In genomic region chr14:74949211-74949610, GRCh38 we compare ENCODE assay signal across 20 cellular contexts. TPM values are rescaled to one million over a fixed set of nuclear protein-coding genes. Genes with fewer than 3 reads are reported as not detected.
DNase-seq lines count a peak whose midpoint lies in the region; ATAC-seq, FAIRE-seq and TF ChIP-seq lines count a peak whose summit lies in the region.
"Had no signal": no experiment of that assay in that cellular context is flagged by ENCODE, and none has a peak within 500 bp of the region (broad histone marks: within the 10 kb centered on the region; RNA-seq: fewer than 3 reads in every experiment).

No MANE protein-coding gene starts in this region.

- H3K36me3 ChIP-seq in HepG2 (replicated peaks in 1 of 2; ENCODE audit: control insufficient read depth in 1 of 2, insufficient read depth in 2 of 2, low read length in 2 of 2) = peaks cover 8 to 24% of the 10 kb centered on the region in 2 experiments
- H3K36me3 ChIP-seq in right lobe of liver = no peaks in the 10 kb centered on the region
- no peaks in the 10 kb centered on the region for H3K36me3 ChIP-seq in hepatocyte (replicated peaks; ENCODE audit: insufficient read depth, low read depth)
- H3K36me3 ChIP-seq in neuronal stem cell (replicated peaks in 1 of 2; ENCODE audit: control insufficient read depth in 2 of 2, insufficient read depth in 2 of 2, low read length in 2 of 2) = no peaks in the 10 kb centered on the region
- H3K36me3 ChIP-seq in tibial artery = peaks cover 8 to 35% (median 26%) of the 10 kb centered on the region in 3 donors
- H3K36me3 ChIP-seq in SJCRH30 = peaks cover 96% of the 10 kb centered on the region

- H4K8ac ChIP-seq in neuronal stem cell (ENCODE audit: low read depth, low read length) = no peak overlapping the region

- no peak overlapping the region for H3K14ac ChIP-seq in neuronal stem cell (ENCODE audit: low read length)

- H3K9ac ChIP-seq in HepG2 (ENCODE audit: insufficient read depth, low read depth, low read length) (no peak overlapping the region), neuronal stem cell (ENCODE audit: low read depth, low read length, poor library complexity) (no peak overlapping the region)

- H2AFZ ChIP-seq in HepG2 (ENCODE audit: low read length) (no peak overlapping the region), hepatocyte (no peak overlapping the region), neuronal stem cell (ENCODE audit: low read length) (no peak overlapping the region)

- BruUV-seq in HepG2 (replicated peaks; lab: Mats Ljungman, UMichigan) = no TSS peak

- H3K4me2 ChIP-seq in HepG2 (ENCODE audit: low read depth, low read length) = no peak overlapping the region
- peak overlapping the region; percentile 39 for H3K4me2 ChIP-seq in hepatocyte
- H3K4me2 ChIP-seq in neuronal stem cell (ENCODE audit: insufficient read depth, low read length, poor library complexity, severe bottlenecking) = no peak overlapping the region

- ATAC-seq in HepG2 = no peak
- ATAC-seq in right lobe of liver = no peak
- no peak for ATAC-seq in HG02588 (IDR thresholded peaks at IDR 0.05; ENCODE audit: unreplicated experiment)
- ATAC-seq: CD8-positive, alpha-beta T cell had no signal

- no peak overlapping the region for H2BK5ac ChIP-seq in neuronal stem cell (ENCODE audit: low read length)

- CTCF ChIA-PET in HepG2 (lab: Yijun Ruan, JAX; ENCODE audit: low intra/inter-chr PET ratio, low total read pairs) = no interaction called here

- H3K9me2 ChIP-seq in hepatocyte (replicated peaks; ENCODE audit: insufficient read depth) = no peaks in the 10 kb centered on the region

- H3K4me3 ChIP-seq in HepG2 (replicated peaks in 1 of 3; ENCODE audit: insufficient read depth in 1 of 3, low read depth in 2 of 3, low read length in 3 of 3) (no peak overlapping the region), right lobe of liver (no peak overlapping the region), hepatocyte (no peak overlapping the region), neuronal stem cell (ENCODE audit: low read length in 2 of 2) (no peak overlapping the region), tibial artery (no peak overlapping the region), SJCRH30 (no peak overlapping the region)

- H3K27me3 ChIP-seq in HepG2 (ENCODE audit: control insufficient read depth in 1 of 2, insufficient read depth in 2 of 2, low read length in 2 of 2) (no peaks in the 10 kb centered on the region), right lobe of liver (no peaks in the 10 kb centered on the region), hepatocyte (no peaks in the 10 kb centered on the region), neuronal stem cell (ENCODE audit: control insufficient read depth in 3 of 3, insufficient read depth in 3 of 3, low read depth in 1 of 3, low read length in 3 of 3) (no peaks in the 10 kb centered on the region), tibial artery (no peaks in the 10 kb centered on the region), SJCRH30 (no peaks in the 10 kb centered on the region)

- no peak for TF ChIP-seq RAD21 in HepG2 (CRISPR knock-in tag; IDR thresholded peaks at IDR 0.05)

- DNase-seq in HepG2 (ENCODE audit: low spot score) (no peak), right lobe of liver (no peak), hepatocyte (ENCODE audit: low spot score) (no peak), neuronal stem cell (ENCODE audit: low spot score) (no peak), tibial artery (peak in 1 of 2 donors; percentile 15), SJCRH30 (no peak)
- no peak for DNase-seq in activated CD4-positive, alpha-beta T cell treated with anti-CD3 and anti-CD28 coated beads, Interleukin-2, amount 50 U/mL, for 48 hours
- DNase-seq: CD8-positive, alpha-beta T cell; COR-L47; DMS153; DND-41; GDM1; HCEC 1CT; HFFc6 had no signal

- peak overlapping the region; percentile 38 for H3K23ac ChIP-seq in neuronal stem cell (ENCODE audit: low read depth, low read length, poor library complexity)

- POLR2A ChIA-PET in HepG2 (lab: Yijun Ruan, JAX) = interaction anchor here (0.9 kb wide), 1 partner anchor 99 kb away, joined by 3 read pairs; no protein-coding TSS in a partner anchor

- no peak overlapping the region for H2BK12ac ChIP-seq in neuronal stem cell (ENCODE audit: low read length)

- TF ChIP-seq CTCF in HepG2 (CRISPR knock-in tag; IDR thresholded peaks at IDR 0.05) = no peak
- no peak for TF ChIP-seq CTCF in right lobe of liver (IDR thresholded peaks at IDR 0.05)
- no peak for TF ChIP-seq CTCF in hepatocyte (IDR thresholded peaks at IDR 0.05; ENCODE audit: poor library complexity)
- TF ChIP-seq CTCF in tibial artery (IDR thresholded peaks at IDR 0.05) = no peak

- in situ Hi-C loops in HepG2 (cut with HindIII; ENCODE audit: extremely low pct_ligation_motif_present, low pct_unique_long_range_greater_than_20kb) = no loop called here

- no CpG with 5 or more reads among the region's 15 CpGs for WGBS in HepG2 (ENCODE audit: low lambda C conversion rate)
- 100% methylated on average over 1 of the region's 15 CpGs for WGBS in right lobe of liver (ENCODE audit: insufficient coverage, low coverage, low lambda C conversion rate, missing lambda C conversion rate)
- WGBS in hepatocyte (ENCODE audit: low lambda C conversion rate, missing lambda C conversion rate) = 96% methylated on average over 15 of the region's 15 CpGs
- no CpG with 5 or more reads among the region's 15 CpGs for WGBS in neuronal stem cell (ENCODE audit: extremely low coverage in 2 of 2, insufficient read length in 2 of 2, insufficient replicate concordance in 1 of 2), 2 donors

- no peak overlapping the region for H3K18ac ChIP-seq in neuronal stem cell (ENCODE audit: low read length)

- intact Hi-C loops in HepG2 (cut with micrococcal nuclease; ENCODE audit: unreplicated experiment) = no loop called here
- intact Hi-C loops in right lobe of liver (cut with DNase I) = loop anchor here (5.0 to 10.0 kb wide), 2 partner anchors 136 to 143 kb away; no protein-coding TSS in a partner anchor
- intact Hi-C loops in tibial artery (cut with DNase I; ENCODE audit: low total_unique reads) = loop anchor here (2.0 to 5.0 kb wide), 2 partner anchors 63 to 134 kb away; no protein-coding TSS in a partner anchor

- H3K27ac ChIP-seq in HepG2 (ENCODE audit: extremely low read length, insufficient read depth, low read length) (no peak overlapping the region), right lobe of liver (no peak overlapping the region), hepatocyte (no peak overlapping the region), neuronal stem cell (replicated peaks; ENCODE audit: low read length) (no peak overlapping the region), tibial artery (peak overlapping the region; percentile 76 to 79), SJCRH30 (no peak overlapping the region)
- H3K27ac ChIP-seq: 22Rv1 had no signal

- peaks cover 67% of the 10 kb centered on the region for H3K4me1 ChIP-seq in HepG2 (ENCODE audit: insufficient read depth, low read length)
- peaks cover 0 to 9% (median 4%) of the 10 kb centered on the region in 4 donors for H3K4me1 ChIP-seq in right lobe of liver
- H3K4me1 ChIP-seq in hepatocyte (ENCODE audit: insufficient read depth) = peaks cover 59% of the 10 kb centered on the region
- peaks cover 8 to 28% of the 10 kb centered on the region in 2 donors for H3K4me1 ChIP-seq in neuronal stem cell (ENCODE audit: control insufficient read depth in 2 of 2, insufficient read depth in 1 of 2, low read depth in 1 of 2, low read length in 2 of 2)
- H3K4me1 ChIP-seq in tibial artery = peaks cover 0 to 67% (median 57%) of the 10 kb centered on the region in 4 donors
- H3K4me1 ChIP-seq in SJCRH30 = peaks cover 9% of the 10 kb centered on the region; the same call in 1 of the 2 replicates

- FAIRE-seq in HepG2 (lab: Jason Lieb, UNC) = no peak
- FAIRE-seq: D721Med, GM12892 had no signal

- H2AK5ac ChIP-seq in neuronal stem cell (ENCODE audit: low read depth, low read length) = peak overlapping the region; percentile 31

- no peak overlapping the region for H4K91ac ChIP-seq in neuronal stem cell (ENCODE audit: low read depth, low read length, poor library complexity)

- H3K79me2 ChIP-seq in HepG2 (ENCODE audit: insufficient read depth, low read length) (peaks cover 15% of the 10 kb centered on the region), hepatocyte (peaks cover 22% of the 10 kb centered on the region)

- H4K20me1 ChIP-seq in HepG2 (ENCODE audit: insufficient read depth, low read length) (no peaks in the 10 kb centered on the region; the same call in 1 of the 2 replicates), hepatocyte (ENCODE audit: insufficient read depth, poor library complexity, severe bottlenecking) (no peaks in the 10 kb centered on the region)

- no peaks in the 10 kb centered on the region for H3K79me1 ChIP-seq in neuronal stem cell (ENCODE audit: low read depth, low read length)

- H3K9me3 ChIP-seq in HepG2 (ENCODE audit: low read length) = no peaks in the 10 kb centered on the region
- H3K9me3 ChIP-seq in right lobe of liver = no peaks in the 10 kb centered on the region
- H3K9me3 ChIP-seq in hepatocyte (ENCODE audit: low read depth) = no peaks in the 10 kb centered on the region
- H3K9me3 ChIP-seq in neuronal stem cell (replicated peaks in 1 of 2; ENCODE audit: control insufficient read depth in 2 of 2, insufficient read depth in 1 of 2, low read depth in 1 of 2, low read length in 2 of 2) = no peaks in the 10 kb centered on the region
- no peaks in the 10 kb centered on the region for H3K9me3 ChIP-seq in tibial artery
- H3K9me3 ChIP-seq in SJCRH30 (replicated peaks) = no peaks in the 10 kb centered on the region

- H2BK120ac ChIP-seq in neuronal stem cell (ENCODE audit: low read depth, low read length) = no peak overlapping the region

- TF ChIP-seq POLR2A in HepG2 (IDR thresholded peaks at IDR 0.05; ENCODE audit: insufficient read depth in 1 of 2, low read depth in 2 of 2, low read length in 2 of 2) (no peak), right lobe of liver (IDR thresholded peaks at IDR 0.05) (no peak)

- no peak for TF ChIP-seq EP300 in HepG2 (IDR thresholded peaks at IDR 0.05; ENCODE audit: low read depth in 2 of 2, low read length in 2 of 2)
- TF ChIP-seq EP300 in HepG2 (CRISPR knock-in tag; IDR thresholded peaks at IDR 0.05; ENCODE audit: borderline replicate concordance) = no peak

- H3K4ac ChIP-seq in neuronal stem cell (ENCODE audit: low read length) = no peak overlapping the region

- H2BK15ac ChIP-seq in neuronal stem cell (ENCODE audit: low read length) = no peak overlapping the region

RNA-seq across cellular contexts. Expression of gene PGF, which starts 6.2 kb away (rescaled TPM):
- total RNA-seq in HepG2 (2016; rRNA removed; fragmentation: Illumina TruSeq; extraction: Trizol) (20.3 and 27.5 TPM in 2 replicates), right lobe of liver (1 to 10 TPM in 5 of 6 experiments, under 1 TPM in 1; 0.55 to 4.2 (median 2.1) TPM), hepatocyte (25.0 and 25.2 TPM in 2 replicates)
- total RNA-seq in HepG2 (2016; cell fraction: cytosol; rRNA removed; fragmentation: Illumina TruSeq; extraction: Trizol; ENCODE audit: low read depth) = 13.0 and 16.2 TPM in 2 replicates
- total RNA-seq in HepG2 (2016; cell fraction: insoluble cytoplasmic fraction; rRNA removed; fragmentation: Illumina TruSeq; extraction: Trizol) = 17.4 and 28.0 TPM in 2 replicates
- total RNA-seq in HepG2 (2016; cell fraction: membrane; rRNA removed; fragmentation: Illumina TruSeq; extraction: Trizol) = 29.3 and 35.9 TPM in 2 replicates
- total RNA-seq in HepG2 (2016; cell fraction: nucleus; rRNA removed; fragmentation: Illumina TruSeq; extraction: Trizol) = 17.6 and 20.1 TPM in 2 replicates
- polyA plus RNA-seq in HepG2 (2011; rRNA removed) (10.7 and 15.9 TPM in 2 replicates), hepatocyte (31.0 and 33.0 TPM in 2 replicates)
- polyA plus RNA-seq in HepG2 (2011; cell fraction: cytosol; rRNA removed) = 10.4 and 12.8 TPM in 2 replicates
- polyA plus RNA-seq in HepG2 (2011; cell fraction: nucleus; rRNA removed) = 16.7 and 17.3 TPM in 2 replicates
- 12.1 and 22.6 TPM in 2 replicates for polyA plus RNA-seq in HepG2 (2012)
- 11.5 and 14.9 TPM in 2 replicates for polyA plus RNA-seq in HepG2 (2016; cell fraction: cytosol; fragmentation: Illumina TruSeq; extraction: Trizol; ENCODE audit: low read depth)
- 21.6 and 21.8 TPM in 2 replicates for polyA plus RNA-seq in HepG2 (2016; cell fraction: insoluble cytoplasmic fraction; fragmentation: Illumina TruSeq; extraction: Trizol; ENCODE audit: low read depth)
- 24.0 and 29.9 TPM in 2 replicates for polyA plus RNA-seq in HepG2 (2016; cell fraction: membrane; fragmentation: Illumina TruSeq; extraction: Trizol; ENCODE audit: low read depth)
- 31.6 and 33.1 TPM in 2 replicates for polyA plus RNA-seq in HepG2 (2016; cell fraction: nucleus; fragmentation: Illumina TruSeq; extraction: Trizol; ENCODE audit: insufficient read depth, low read depth)
- 0.12 and 15.6 TPM in 2 replicates for polyA minus RNA-seq in HepG2 (2011; rRNA and poly(A)+ RNA removed; ENCODE audit: low replicate concordance)
- 9.2 and 10.9 TPM in 2 replicates for polyA minus RNA-seq in HepG2 (2011; cell fraction: cytosol; rRNA and poly(A)+ RNA removed)
- 12.9 and 21.1 TPM in 2 replicates for polyA minus RNA-seq in HepG2 (2011; cell fraction: nucleus; rRNA and poly(A)+ RNA removed)
- 0.53 TPM for polyA plus RNA-seq in neuronal stem cell (2013, experiment 1 of 2)
- polyA plus RNA-seq in neuronal stem cell (2013, experiment 2 of 2) = 0.69 TPM
- 115 and 120 TPM in 2 replicates for total RNA-seq in SJCRH30 (2014; rRNA removed; shearing (Covaris generic))
- polyA plus RNA-seq: CD14-positive monocyte had no signal

RNA-seq across cellular contexts. Expression of gene RPS6KL1, which starts 26.2 kb away (rescaled TPM):
- 8.1 and 11.5 TPM in 2 replicates for total RNA-seq in HepG2 (2016; rRNA removed; fragmentation: Illumina TruSeq; extraction: Trizol)
- 2.4 and 2.7 TPM in 2 replicates for total RNA-seq in HepG2 (2016; cell fraction: cytosol; rRNA removed; fragmentation: Illumina TruSeq; extraction: Trizol; ENCODE audit: low read depth)
- 5.4 and 11.9 TPM in 2 replicates for total RNA-seq in HepG2 (2016; cell fraction: insoluble cytoplasmic fraction; rRNA removed; fragmentation: Illumina TruSeq; extraction: Trizol)
- 6.9 and 7.9 TPM in 2 replicates for total RNA-seq in HepG2 (2016; cell fraction: membrane; rRNA removed; fragmentation: Illumina TruSeq; extraction: Trizol)
- total RNA-seq in HepG2 (2016; cell fraction: nucleus; rRNA removed; fragmentation: Illumina TruSeq; extraction: Trizol) = 12.4 and 16.2 TPM in 2 replicates
- polyA plus RNA-seq in HepG2 (2011; rRNA removed) = 6.5 and 10.3 TPM in 2 replicates
- polyA plus RNA-seq in HepG2 (2011; cell fraction: cytosol; rRNA removed) = 3.2 and 3.9 TPM in 2 replicates
- polyA plus RNA-seq in HepG2 (2011; cell fraction: nucleus; rRNA removed) = 23.6 and 25.1 TPM in 2 replicates
- 4.9 and 11.7 TPM in 2 replicates for polyA plus RNA-seq in HepG2 (2012)
- polyA plus RNA-seq in HepG2 (2016; cell fraction: cytosol; fragmentation: Illumina TruSeq; extraction: Trizol; ENCODE audit: low read depth) = 1.2 and 1.7 TPM in 2 replicates
- polyA plus RNA-seq in HepG2 (2016; cell fraction: insoluble cytoplasmic fraction; fragmentation: Illumina TruSeq; extraction: Trizol; ENCODE audit: low read depth) = 3.7 and 6.7 TPM in 2 replicates
- 2.9 and 4.2 TPM in 2 replicates for polyA plus RNA-seq in HepG2 (2016; cell fraction: membrane; fragmentation: Illumina TruSeq; extraction: Trizol; ENCODE audit: low read depth)
- polyA plus RNA-seq in HepG2 (2016; cell fraction: nucleus; fragmentation: Illumina TruSeq; extraction: Trizol; ENCODE audit: insufficient read depth, low read depth) = 20.2 and 23.1 TPM in 2 replicates
- polyA minus RNA-seq in HepG2 (2011; rRNA and poly(A)+ RNA removed; ENCODE audit: low replicate concordance) = 8.7 and 18.6 TPM in 2 replicates
- 2.4 and 3.3 TPM in 2 replicates for polyA minus RNA-seq in HepG2 (2011; cell fraction: cytosol; rRNA and poly(A)+ RNA removed)
- polyA minus RNA-seq in HepG2 (2011; cell fraction: nucleus; rRNA and poly(A)+ RNA removed) = 12.1 and 17.3 TPM in 2 replicates
- total RNA-seq in right lobe of liver = 1 to 10 TPM; 3.9 to 7.9 (median 4.9) TPM
- 0.57 and 1.2 TPM in 2 replicates for total RNA-seq in hepatocyte
- polyA plus RNA-seq in hepatocyte = 0.18 and 1.5 TPM in 2 replicates
- 4.4 TPM for polyA plus RNA-seq in neuronal stem cell (2013, experiment 1 of 2)
- polyA plus RNA-seq in neuronal stem cell (2013, experiment 2 of 2) = 4.9 TPM
- 1.8 TPM in 2 replicates for total RNA-seq in SJCRH30 (2014; rRNA removed; shearing (Covaris generic))
- total RNA-seq: H4 had no signal
- polyA plus RNA-seq: CD14-positive monocyte had no signal

RNA-seq across cellular contexts. Expression of gene EIF2B2, which starts 53.5 kb away (rescaled TPM):
- total RNA-seq in HepG2 (2016; rRNA removed; fragmentation: Illumina TruSeq; extraction: Trizol) = 54.4 and 80.9 TPM in 2 replicates
- 10.9 and 15.6 TPM in 2 replicates for total RNA-seq in HepG2 (2016; cell fraction: cytosol; rRNA removed; fragmentation: Illumina TruSeq; extraction: Trizol; ENCODE audit: low read depth)
- total RNA-seq in HepG2 (2016; cell fraction: insoluble cytoplasmic fraction; rRNA removed; fragmentation: Illumina TruSeq; extraction: Trizol) = 56.6 and 74.9 TPM in 2 replicates
- total RNA-seq in HepG2 (2016; cell fraction: membrane; rRNA removed; fragmentation: Illumina TruSeq; extraction: Trizol) = 18.1 and 24.3 TPM in 2 replicates
- 26.5 and 26.8 TPM in 2 replicates for total RNA-seq in HepG2 (2016; cell fraction: nucleus; rRNA removed; fragmentation: Illumina TruSeq; extraction: Trizol)
- 71.7 and 78.6 TPM in 2 replicates for polyA plus RNA-seq in HepG2 (2011; rRNA removed)
- polyA plus RNA-seq in HepG2 (2011; cell fraction: cytosol; rRNA removed) = 69.7 and 85.2 TPM in 2 replicates
- 27.5 and 29.1 TPM in 2 replicates for polyA plus RNA-seq in HepG2 (2011; cell fraction: nucleus; rRNA removed)
- 33.6 and 54.0 TPM in 2 replicates for polyA plus RNA-seq in HepG2 (2012)
- 19.8 and 22.0 TPM in 2 replicates for polyA plus RNA-seq in HepG2 (2016; cell fraction: cytosol; fragmentation: Illumina TruSeq; extraction: Trizol; ENCODE audit: low read depth)
- 91.0 and 97.2 TPM in 2 replicates for polyA plus RNA-seq in HepG2 (2016; cell fraction: insoluble cytoplasmic fraction; fragmentation: Illumina TruSeq; extraction: Trizol; ENCODE audit: low read depth)
- polyA plus RNA-seq in HepG2 (2016; cell fraction: membrane; fragmentation: Illumina TruSeq; extraction: Trizol; ENCODE audit: low read depth) = 22.9 and 23.0 TPM in 2 replicates
- polyA plus RNA-seq in HepG2 (2016; cell fraction: nucleus; fragmentation: Illumina TruSeq; extraction: Trizol; ENCODE audit: insufficient read depth, low read depth) = 37.9 and 39.1 TPM in 2 replicates
- 63.6 and 109 TPM in 2 replicates for polyA minus RNA-seq in HepG2 (2011; rRNA and poly(A)+ RNA removed; ENCODE audit: low replicate concordance)
- 20.6 and 23.0 TPM in 2 replicates for polyA minus RNA-seq in HepG2 (2011; cell fraction: cytosol; rRNA and poly(A)+ RNA removed)
- polyA minus RNA-seq in HepG2 (2011; cell fraction: nucleus; rRNA and poly(A)+ RNA removed) = 24.2 and 26.6 TPM in 2 replicates
- total RNA-seq in right lobe of liver = 10 to 100 TPM; 16.1 to 37.5 (median 20.1) TPM
- total RNA-seq in hepatocyte = 35.7 and 45.2 TPM in 2 replicates
- 75.6 and 93.2 TPM in 2 replicates for polyA plus RNA-seq in hepatocyte
- 27.5 TPM for polyA plus RNA-seq in neuronal stem cell (2013, experiment 1 of 2)
- polyA plus RNA-seq in neuronal stem cell (2013, experiment 2 of 2) = 27.3 TPM
- total RNA-seq in SJCRH30 (2014; rRNA removed; shearing (Covaris generic)) = 56.8 and 64.7 TPM in 2 replicates

Comparison
In these comparisons a context has a peak if more than half of its experiments do, and no peak if none do; other contexts are left out.
1. H3K27ac ChIP-seq: peak in tibial artery (2 of 2); none in HepG2 (single experiment), right lobe of liver (0 of 3), hepatocyte (single experiment), neuronal stem cell (single experiment) and SJCRH30 (single experiment).